Comparison of ENCODE assay signal across 1 cellular context in genomic region chr5:150000990-150001659, GRCh38.
TF ChIP-seq lines count a peak whose summit lies in the region.

No MANE protein-coding gene starts in this region.

TF ChIP-seq in H1, 55 proteins besides CTCF, POLR2A, EP300 and RAD21 (continued from another document):
- TF ChIP-seq ASH2L (IDR thresholded peaks at IDR 0.05; ENCODE audit: low read length) (peak; percentile 6), CHD2 (IDR thresholded peaks at IDR 0.05; ENCODE audit: low read length) (peak; percentile 77), YY1 (IDR thresholded peaks at IDR 0.05; ENCODE audit: low read depth, low read length) (no peak), SP1 (IDR thresholded peaks at IDR 0.05; ENCODE audit: low read depth, low read length) (no peak), CEBPB (IDR thresholded peaks at IDR 0.05; ENCODE audit: low read depth, low read length) (no peak), KDM1A (IDR thresholded peaks at IDR 0.05; ENCODE audit: borderline replicate concordance, low read length) (peak; percentile 41; the same call in 1 of the 2 replicates), TAF1 (IDR thresholded peaks at IDR 0.05; ENCODE audit: low read depth, low read length) (no peak), TCF12 (IDR thresholded peaks at IDR 0.05; ENCODE audit: low read depth, low read length) (no peak), SRF (IDR thresholded peaks at IDR 0.05; ENCODE audit: low read depth, low read length) (no peak)
